ENCODE assay signal across 23 cellular contexts in the genomic region with DNA sequence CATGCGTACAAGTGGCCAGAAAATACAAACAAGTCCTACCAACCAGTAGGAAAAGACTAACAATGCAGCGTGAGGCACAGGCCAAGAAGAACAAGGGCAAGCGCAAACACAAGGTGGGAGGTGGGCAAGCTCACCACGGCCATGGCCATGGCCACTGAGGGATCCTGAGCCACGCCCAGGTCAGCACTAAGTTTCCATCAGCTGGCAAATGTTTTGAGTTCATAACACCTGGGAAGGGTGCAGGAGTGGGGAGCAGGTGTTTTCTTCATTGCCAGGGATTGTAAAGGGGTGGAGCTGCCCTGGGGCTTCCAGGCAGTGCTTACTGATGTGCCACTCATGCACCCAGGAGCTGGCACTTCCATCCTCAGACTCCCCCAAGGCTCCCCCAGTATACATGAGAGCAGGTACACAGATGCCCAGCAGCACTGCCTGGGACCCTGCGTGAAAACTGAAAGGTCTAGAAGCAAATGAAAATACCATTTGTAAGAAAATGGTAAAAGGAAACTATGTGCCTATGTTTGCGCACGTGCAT.
"Had no signal": no experiment of that assay in that cellular context is flagged by ENCODE, and none has a peak within 500 bp of the region (broad histone marks: within the 10 kb centered on the region; RNA-seq: fewer than 3 reads in every experiment).

No MANE protein-coding gene starts in this region.

- DNase-seq: activated CD4-positive, alpha-beta T cell treated with anti-CD3 and anti-CD28 coated beads for 1 hour; activated CD4-positive, alpha-beta T cell treated with anti-CD3 and anti-CD28 coated beads, Interleukin-2, amount 50 U/mL, for 1 hour; activated effector memory CD4-positive, alpha-beta T cell treated with anti-CD3 and anti-CD28 coated beads, Interleukin-2, amount 50 U/mL, for 16 hours; activated naive CD4-positive, alpha-beta T cell treated with anti-CD3 and anti-CD28 coated beads, Interleukin-2, amount 10 ng/mL, durations not matched to agents 7 days and 5 days; activated T-cell treated with anti-CD3 and anti-CD28 coated beads, Interleukin-2, amount 50 U/mL, for 72 hours; amygdala; cerebellar nuclear complex; cortex of kidney; endodermal cell; hypothalamus; retina; stimulated activated CD4-positive, alpha-beta T cell treated with anti-CD3 and anti-CD28 coated beads, Interleukin-1b, Interleukin-23, amount 100 ng/mL, for 48 hours; stimulated activated naive CD8-positive, alpha-beta T cell treated with anti-CD3 and anti-CD28 coated beads, Interleukin-15, amount 100 ng/mL, for 72 hours; T-cell had no signal

- H3K4me3 ChIP-seq: gastroesophageal sphincter, tibial nerve had no signal

- H3K36me3 ChIP-seq: gastroesophageal sphincter, tibial nerve had no signal

- ATAC-seq: activated T-cell treated with anti-CD3 and anti-CD28 coated beads, Interleukin-2, amount 50 U/mL, for 72 hours; gastroesophageal sphincter; stimulated activated effector memory CD8-positive, alpha-beta T cell treated with anti-CD3 and anti-CD28 coated beads, Interleukin-12 subunit alpha, Interleukin-12 subunit beta, amount 100 ng/mL, for 72 hours; stimulated activated naive CD8-positive, alpha-beta T cell treated with anti-CD3 and anti-CD28 coated beads, Interleukin-15, amount 100 ng/mL, for 72 hours; T-cell had no signal

- H3K4me3 Mint-ChIP-seq: activated naive CD4-positive, alpha-beta T cell treated with anti-CD3 and anti-CD28 coated beads, Interleukin-2, amount 10 ng/mL, durations not matched to agents 7 days and 5 days; activated T-cell treated with anti-CD3 and anti-CD28 coated beads, Interleukin-2, amount 50 U/mL, for 72 hours; endodermal cell; memory B cell; neural crest cell; stimulated activated effector memory CD8-positive, alpha-beta T cell treated with anti-CD3 and anti-CD28 coated beads, Interleukin-12 subunit alpha, Interleukin-12 subunit beta, amount 100 ng/mL, for 72 hours; stimulated activated naive CD8-positive, alpha-beta T cell treated with anti-CD3 and anti-CD28 coated beads, Interleukin-15, amount 100 ng/mL, for 72 hours; T-cell; T-helper 2 cell treated with Interferon-gamma antibody and Interleukin-4, amounts not matched to agents 5 μg/mL and 100 μg/mL, for 36 hours had no signal

- FAIRE-seq: bronchial epithelial cell, TTC549 had no signal

- H3K9me3 Mint-ChIP-seq: activated naive CD4-positive, alpha-beta T cell treated with anti-CD3 and anti-CD28 coated beads, Interleukin-2, amount 10 ng/mL, durations not matched to agents 7 days and 5 days; activated T-cell treated with anti-CD3 and anti-CD28 coated beads, Interleukin-2, amount 50 U/mL, for 72 hours; endodermal cell; memory B cell; neural crest cell; stimulated activated effector memory CD8-positive, alpha-beta T cell treated with anti-CD3 and anti-CD28 coated beads, Interleukin-12 subunit alpha, Interleukin-12 subunit beta, amount 100 ng/mL, for 72 hours; stimulated activated naive CD8-positive, alpha-beta T cell treated with anti-CD3 and anti-CD28 coated beads, Interleukin-15, amount 100 ng/mL, for 72 hours; T-cell; T-helper 2 cell treated with Interferon-gamma antibody and Interleukin-4, amounts not matched to agents 5 μg/mL and 100 μg/mL, for 36 hours had no signal

- H3K27ac ChIP-seq: gastroesophageal sphincter, tibial nerve had no signal

- H3K9me3 ChIP-seq: gastroesophageal sphincter, tibial nerve had no signal

- H3K27ac Mint-ChIP-seq: activated naive CD4-positive, alpha-beta T cell treated with anti-CD3 and anti-CD28 coated beads, Interleukin-2, amount 10 ng/mL, durations not matched to agents 7 days and 5 days; activated T-cell treated with anti-CD3 and anti-CD28 coated beads, Interleukin-2, amount 50 U/mL, for 72 hours; endodermal cell; memory B cell; progenitor cell of endocrine pancreas; stimulated activated effector memory CD8-positive, alpha-beta T cell treated with anti-CD3 and anti-CD28 coated beads, Interleukin-12 subunit alpha, Interleukin-12 subunit beta, amount 100 ng/mL, for 72 hours; stimulated activated naive CD8-positive, alpha-beta T cell treated with anti-CD3 and anti-CD28 coated beads, Interleukin-15, amount 100 ng/mL, for 72 hours; T-cell; T-helper 2 cell treated with Interferon-gamma antibody and Interleukin-4, amounts not matched to agents 5 μg/mL and 100 μg/mL, for 36 hours had no signal

- H3K36me3 Mint-ChIP-seq: activated naive CD4-positive, alpha-beta T cell treated with anti-CD3 and anti-CD28 coated beads, Interleukin-2, amount 10 ng/mL, durations not matched to agents 7 days and 5 days; stimulated activated effector memory CD8-positive, alpha-beta T cell treated with anti-CD3 and anti-CD28 coated beads, Interleukin-12 subunit alpha, Interleukin-12 subunit beta, amount 100 ng/mL, for 72 hours; T-cell had no signal
